18 cellular contexts compared by ENCODE assay signal in the genomic region with DNA sequence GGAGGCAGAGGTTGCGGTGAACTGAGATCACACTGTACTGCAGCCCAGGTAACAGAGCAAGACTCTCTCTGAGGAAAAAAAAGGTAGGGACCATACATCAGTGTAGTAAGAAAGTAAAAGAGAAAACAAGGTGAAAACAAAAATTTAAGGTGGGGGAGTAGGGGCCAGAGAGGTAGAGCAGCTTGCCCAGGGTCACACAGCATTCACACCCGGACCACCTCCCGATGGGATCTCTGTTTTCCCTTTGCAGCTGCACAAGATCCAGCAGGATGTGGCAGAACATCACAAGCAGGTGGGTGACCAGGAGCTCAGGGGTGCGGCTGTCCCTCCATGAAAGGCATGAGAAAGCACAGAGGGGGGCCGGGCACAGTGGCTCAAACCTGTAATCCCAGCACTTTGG. TPM values are rescaled to one million over a fixed set of nuclear protein-coding genes. Genes with fewer than 3 reads are reported as not detected.
"Had no signal": no experiment of that assay in that cellular context is flagged by ENCODE, and none has a peak within 500 bp of the region (broad histone marks: within the 10 kb centered on the region; RNA-seq: fewer than 3 reads in every experiment).

No MANE protein-coding gene starts in this region.

- ATAC-seq: activated T-cell treated with anti-CD3 and anti-CD28 coated beads, Interleukin-2, amount 50 U/mL, for 72 hours; left lung had no signal

- H3K4me3 ChIP-seq: ascending aorta, left lung, pancreas had no signal

- H3K9me3 ChIP-seq: ascending aorta, breast epithelium, left lung, pancreas had no signal

- H3K36me3 ChIP-seq: ascending aorta, breast epithelium, left lung, pancreas, WERI-Rb-1 had no signal

- H3K4me3 Mint-ChIP-seq: activated T-cell treated with anti-CD3 and anti-CD28 coated beads, Interleukin-2, amount 50 U/mL, for 72 hours had no signal

- H3K9me3 Mint-ChIP-seq: activated T-cell treated with anti-CD3 and anti-CD28 coated beads, Interleukin-2, amount 50 U/mL, for 72 hours had no signal

- DNase-seq: activated CD4-positive, alpha-beta T cell treated with anti-CD3 and anti-CD28 coated beads for 1 hour; activated CD8-positive, alpha-beta memory T cell treated with anti-CD3 and anti-CD28 coated beads for 24 hours; activated effector memory CD4-positive, alpha-beta T cell treated with anti-CD3 and anti-CD28 coated beads, Interleukin-2, amount 50 U/mL, for 16 hours; activated naive CD4-positive, alpha-beta T cell treated with anti-CD3 and anti-CD28 coated beads, Interleukin-2, amount 50 U/mL, for 16 hours; activated T-cell treated with anti-CD3 and anti-CD28 coated beads, Interleukin-2, amount 50 U/mL, for 72 hours; head of caudate nucleus; left lung; mammary epithelial cell; pancreas; stimulated activated CD4-positive, alpha-beta T cell treated with anti-CD3 and anti-CD28 coated beads, Interleukin-12 subunit alpha, Interleukin-12 subunit beta, amount 100 ng/mL, for 4 hours; stimulated activated CD4-positive, alpha-beta T cell treated with anti-CD3 and anti-CD28 coated beads, Interleukin-1b, Interleukin-23, amount 100 ng/mL, for 48 hours; stimulated activated CD8-positive, alpha-beta memory T cell treated with anti-CD3 and anti-CD28 coated beads, Interleukin-4, amount 100 ng/mL, for 48 hours; stimulated activated naive CD4-positive, alpha-beta T cell; T-helper 2 cell; WERI-Rb-1 had no signal

- H3K27me3 ChIP-seq: ascending aorta, breast epithelium, pancreas had no signal

- H3K27ac Mint-ChIP-seq: activated T-cell treated with anti-CD3 and anti-CD28 coated beads, Interleukin-2, amount 50 U/mL, for 72 hours had no signal

RNA-seq across cellular contexts. Expression of gene TLE6, which starts 4.5 kb away (rescaled TPM):
- total RNA-seq: ascending aorta, myocyte had no signal
